Comparison of ENCODE assay signal across 8 cellular contexts in genomic region chr20:36491901-36492617, GRCh38. TPM values are rescaled to one million over a fixed set of nuclear protein-coding genes. Genes with fewer than 3 reads are reported as not detected.
A peak's percentile ranks its signal among the peaks of the same experiment; 100 is the strongest.
DNase-seq lines count a peak whose midpoint lies in the region; ATAC-seq, FAIRE-seq and TF ChIP-seq lines count a peak whose summit lies in the region.

No MANE protein-coding gene starts in this region.

- no peaks in the 10 kb centered on the region; the same call in 2 of the 3 replicates for H3K79me2 ChIP-seq in K562 (ENCODE audit: control insufficient read depth, insufficient read depth, low read length)

- no peaks in the 10 kb centered on the region for H3K9me3 ChIP-seq in K562 (replicated peaks; ENCODE audit: control insufficient read depth, insufficient read depth, low read depth, low read length)
- no peaks in the 10 kb centered on the region for H3K9me3 ChIP-seq in testis

- H3K9ac ChIP-seq in K562 (ENCODE audit: insufficient read depth in 1 of 2, low read depth in 2 of 2, low read length in 2 of 2), result peak overlapping the region in 1 of 2 experiments; percentile 80; a peak in 1 of 4 replicates

- in situ Hi-C loops in K562 (cut with MboI), result no loop called here

- H3K27ac ChIP-seq in K562 (ENCODE audit: extremely low read depth, low read depth, low read length) (no peak overlapping the region), testis (peak overlapping the region; percentile 52 to 80)

- H3K36me3 Mint-ChIP-seq in natural killer cell, result no peaks in the 10 kb centered on the region

- H2AFZ ChIP-seq in K562 (ENCODE audit: low read depth, low read length), result no peak overlapping the region

- peaks cover under 1% of the 10 kb centered on the region for H3K9me1 ChIP-seq in K562 (ENCODE audit: control insufficient read depth, insufficient read depth, low read length)

- DNase-seq in GM20000 (ENCODE audit: low spot score), result peak; percentile 72
- DNase-seq in T-helper 9 cell, result peak; percentile 44
- no peak for DNase-seq in K562 (ENCODE audit: extremely low read depth in 1 of 4, low spot score in 3 of 4)
- peak; percentile 48 for DNase-seq in natural killer cell
- DNase-seq in testis, result no peak
- no peak for DNase-seq in HUDEP-2 (lab: John Stamatoyannopoulos, UW; ENCODE audit: unreplicated experiment in 76 of 76)

- no peak for FAIRE-seq in K562 (lab: Jason Lieb, UNC)

- no peak for TF ChIP-seq EP300 in K562 (IDR thresholded peaks at IDR 0.05; ENCODE audit: low read length)

- H3K27me3 Mint-ChIP-seq in natural killer cell (ENCODE audit: low read depth in 2 of 2), result no peaks in the 10 kb centered on the region

- H3K27ac Mint-ChIP-seq in natural killer cell, result peak overlapping the region; percentile 92 to 97

- 45% methylated on average over 7 of the region's 8 CpGs for WGBS in K562 (ENCODE audit: insufficient coverage, low coverage, missing lambda C conversion rate)
- 33 to 47% methylated on average over 8 of the region's 8 CpGs for WGBS in testis, 2 donors

- H3K4me1 Mint-ChIP-seq in natural killer cell, result peaks cover 47 to 64% of the 10 kb centered on the region in 2 donors

- H3K4me3 ChIP-seq in K562 (no peak overlapping the region), testis (no peak overlapping the region)

- no peak for TF ChIP-seq RAD21 in K562 (CRISPR knock-in tag; conservative IDR thresholded peaks at IDR 0.05 in 1 of 2, IDR thresholded peaks at IDR 0.05 in 1 of 2)

- no peaks in the 10 kb centered on the region for H3K27me3 ChIP-seq in K562 (ENCODE audit: control insufficient read depth in 2 of 2, insufficient read depth in 2 of 2, low read length in 2 of 2)
- H3K27me3 ChIP-seq in testis, result no peaks in the 10 kb centered on the region

- H3K4me1 ChIP-seq in K562 (replicated peaks in 1 of 2; ENCODE audit: control insufficient read depth in 2 of 2, insufficient read depth in 2 of 2, low read length in 2 of 2), result peaks cover 3 to 10% of the 10 kb centered on the region in 2 experiments; a peak in 3 of 5 replicates
- H3K4me1 ChIP-seq in testis, result peaks cover 50% of the 10 kb centered on the region

- intact Hi-C loops in K562 (cut with micrococcal nuclease), result loop anchor here (2.0 kb wide), 1 partner anchor 51 kb away; no protein-coding TSS in a partner anchor
- intact Hi-C loops in natural killer cell (cut with micrococcal nuclease), result loop anchor here (2.0 kb wide), 1 partner anchor 29 kb away; no protein-coding TSS in a partner anchor
- intact Hi-C loops in testis (cut with DNase I; ENCODE audit: low total_unique reads), result no loop called here

- no peak for TF ChIP-seq CTCF in GM20000 (IDR thresholded peaks at IDR 0.05; ENCODE audit: extremely low read depth, missing control alignments)
- TF ChIP-seq CTCF in K562 (IDR thresholded peaks at IDR 0.05 in 2 of 3, conservative IDR thresholded peaks at IDR 0.05 in 1 of 3; ENCODE audit: insufficient read depth in 2 of 3, low read depth in 1 of 3, low read length in 3 of 3), result no peak
- no peak for TF ChIP-seq CTCF in natural killer cell (IDR thresholded peaks at IDR 0.05)
- TF ChIP-seq CTCF in testis (IDR thresholded peaks at IDR 0.05), result no peak

- CTCF ChIA-PET in K562 (lab: Yijun Ruan, JAX; ENCODE audit: low intra/inter-chr PET ratio), result interaction anchor here (0.9 to 1.4 kb wide), 2 partner anchors 53 to 289 kb away, joined by 4 read pairs; no protein-coding TSS in a partner anchor

- peaks cover 10% of the 10 kb centered on the region; the same call in 2 of the 3 replicates for H3K36me3 ChIP-seq in K562 (ENCODE audit: control insufficient read depth, insufficient read depth, low read length)
- H3K36me3 ChIP-seq in testis (ENCODE audit: low read depth, missing control alignments), result no peaks in the 10 kb centered on the region

- TF ChIP-seq POLR2A in K562 (conservative IDR thresholded peaks at IDR 0.05) (no peak), testis (IDR thresholded peaks at IDR 0.05) (no peak)

- no peaks in the 10 kb centered on the region for H3K9me3 Mint-ChIP-seq in natural killer cell

- H4K20me1 ChIP-seq in K562 (replicated peaks; ENCODE audit: control insufficient read depth, insufficient read depth, low read length), result peaks cover 14% of the 10 kb centered on the region

- POLR2A ChIA-PET in K562 (lab: Yijun Ruan, JAX), result interaction anchor here (1.8 kb wide), 1 partner anchor 11 kb away, joined by 8 read pairs; no protein-coding TSS in a partner anchor

- peak overlapping the region; percentile 74 for H3K4me3 Mint-ChIP-seq in natural killer cell

- no peak overlapping the region for H3K4me2 ChIP-seq in K562 (ENCODE audit: insufficient read depth, low read length)

- ATAC-seq in K562 (peak; percentile 39; the same call in 2 of the 3 replicates), natural killer cell (peak; percentile 89 to 92 (median 90)), GM18517 (IDR thresholded peaks at IDR 0.05; ENCODE audit: unreplicated experiment) (no peak), HG03469 (IDR thresholded peaks at IDR 0.05; ENCODE audit: unreplicated experiment) (no peak)

- no TSS peak for BruUV-seq in K562 (replicated peaks; lab: Mats Ljungman, UMichigan)

TF ChIP-seq in K562, 482 proteins besides CTCF, POLR2A, EP300 and RAD21:
- no peak for TF ChIP-seq ZNF431 (CRISPR knock-in tag; IDR thresholded peaks at IDR 0.05)
- peak; percentile 60; the same call in 1 of the 2 replicates for TF ChIP-seq SPI1 (IDR thresholded peaks at IDR 0.05; ENCODE audit: borderline replicate concordance, low read depth, low read length)
- TF ChIP-seq CEBPB (tag; IDR thresholded peaks at IDR 0.05), result no peak
- TF ChIP-seq HDAC1 (IDR thresholded peaks at IDR 0.05), result no peak
- TF ChIP-seq, protein P1, sequence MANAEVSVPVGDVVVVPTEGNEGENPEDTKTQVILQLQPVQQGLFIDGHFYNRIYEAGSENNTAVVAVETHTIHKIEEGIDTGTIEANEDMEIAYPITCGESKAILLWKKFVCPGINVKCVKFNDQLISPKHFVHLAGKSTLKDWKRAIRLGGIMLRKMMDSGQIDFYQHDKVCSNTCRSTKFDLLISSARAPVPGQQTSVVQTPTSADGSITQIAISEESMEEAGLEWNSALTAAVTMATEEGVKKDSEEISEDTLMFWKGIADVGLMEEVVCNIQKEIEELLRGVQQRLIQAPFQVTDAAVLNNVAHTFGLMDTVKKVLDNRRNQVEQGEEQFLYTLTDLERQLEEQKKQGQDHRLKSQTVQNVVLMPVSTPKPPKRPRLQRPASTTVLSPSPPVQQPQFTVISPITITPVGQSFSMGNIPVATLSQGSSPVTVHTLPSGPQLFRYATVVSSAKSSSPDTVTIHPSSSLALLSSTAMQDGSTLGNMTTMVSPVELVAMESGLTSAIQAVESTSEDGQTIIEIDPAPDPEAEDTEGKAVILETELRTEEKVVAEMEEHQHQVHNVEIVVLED (CRISPR knock-in tag; IDR thresholded peaks at IDR 0.05), result no peak
- no peak for TF ChIP-seq POLR3G (IDR thresholded peaks at IDR 0.05; ENCODE audit: extremely low read depth, insufficient read length, insufficient replicate concordance)

RNA-seq across cellular contexts. Expression of gene MYL9, which starts 49.3 kb away (rescaled TPM):
- 0.33 and 0.90 TPM in 2 replicates for total RNA-seq in K562 (2011; cell fraction: chromatin; rRNA removed; ENCODE audit: low replicate concordance)
- total RNA-seq in K562 (2011; cell fraction: nucleolus; rRNA removed), result 0.39 and 0.83 TPM in 2 replicates
- 0.59 and 0.99 TPM in 2 replicates for total RNA-seq in K562 (2011; cell fraction: nucleoplasm; rRNA removed)
- 0.86 and 1.1 TPM in 2 replicates for total RNA-seq in K562 (2014; rRNA removed)
- total RNA-seq in K562 (2014; rRNA removed; fragmentation: Illumina TruSeq; extraction: Trizol), result 0.18 and 0.41 TPM in 2 replicates
- total RNA-seq in K562 (2015; rRNA removed; fragmentation: Illumina TruSeq; extraction: Trizol), result 1.0 and 1.7 TPM in 2 replicates
- 3.2 TPM in 2 replicates for total RNA-seq in K562 (2021)
- 0.77 and 0.79 TPM in 2 replicates for polyA plus RNA-seq in K562 (2011; rRNA removed)
- 0.94 and 1.8 TPM in 2 replicates for polyA plus RNA-seq in K562 (2011; cell fraction: cytosol; rRNA removed)
- polyA plus RNA-seq in K562 (2011; cell fraction: nucleus; rRNA removed), result 0.49 and 1.1 TPM in 2 replicates
- 5.2 and 7.6 TPM in 2 replicates for polyA plus RNA-seq in K562 (2012)
- 1.0 and 1.9 TPM in 2 replicates for polyA plus RNA-seq in K562 (2014; fragmentation: Illumina TruSeq; extraction: Trizol)
- polyA plus RNA-seq in K562 (2014; fragmentation: Nextera tagmentation; extraction: Ambion mirVana), result under 1 TPM in 1 of 2 experiments, not detected in 1; 0.11 TPM
- 0.09 and 0.65 TPM in 2 replicates for polyA plus RNA-seq in K562 (2014; rRNA removed)
- 0.07 and 0.48 TPM in 2 replicates for polyA minus RNA-seq in K562 (2011; rRNA and poly(A)+ RNA removed)
- polyA minus RNA-seq in K562 (2011; cell fraction: cytosol; rRNA and poly(A)+ RNA removed), result 1.4 and 1.9 TPM in 2 replicates
- 0.33 and 0.40 TPM in 2 replicates for polyA minus RNA-seq in K562 (2011; cell fraction: nucleus; rRNA and poly(A)+ RNA removed)
- total RNA-seq in natural killer cell, result 10 to 100 TPM in 1 of 3 donors, 1 to 10 TPM in 2; 2.7 to 13.5 (median 2.7) TPM
- 100 to 1,000 TPM; 177 to 265 TPM for total RNA-seq in testis
- polyA plus RNA-seq in testis (ENCODE audit: insufficient read depth, low read depth, low replicate concordance), result 594 TPM

Comparison
In these comparisons a context has a peak if more than half of its experiments do, and no peak if none do; other contexts are left out.
1. DNase-seq: peak in GM20000 (single experiment), T-helper 9 cell (single experiment) and natural killer cell (single experiment); none in K562 (0 of 4), testis (single experiment) and HUDEP-2 (0 of 76).
2. ATAC-seq: peak in K562 (single experiment) and natural killer cell (3 of 3); none in GM18517 (single experiment) and HG03469 (single experiment).
3. RNA of gene MYL9, which starts 49.3 kb away (total RNA-seq): 177 to 265 TPM in testis; 2.7 to 13.5 TPM in natural killer cell and 0.18 to 3.2 TPM in K562; every median in the first group is over 10 times any median in the second.